In genomic region chr18:44904768-44905167, GRCh38 we compare ENCODE assay signal across 36 cellular contexts.
"Had no signal": no experiment of that assay in that cellular context is flagged by ENCODE, and none has a peak within 500 bp of the region (broad histone marks: within the 10 kb centered on the region; RNA-seq: fewer than 3 reads in every experiment).

No MANE protein-coding gene starts in this region.

- H3K36me3 ChIP-seq: adrenal gland, MG63, WERI-Rb-1 had no signal

- H2AFZ ChIP-seq: PC-9 had no signal

- H3K27ac Mint-ChIP-seq: activated CD4-positive, alpha-beta T cell treated with anti-CD3 and anti-CD28 coated beads, Interleukin-2, amount 10 ng/mL, durations not matched to agents 7 days and 5 days; activated CD8-positive, alpha-beta memory T cell treated with anti-CD3 and anti-CD28 coated beads, Interleukin-2, amount 10 ng/mL, durations not matched to agents 7 days and 5 days; activated naive CD8-positive, alpha-beta T cell treated with anti-CD3 and anti-CD28 coated beads for 36 hours; activated T-helper 17 cell treated with anti-CD3 and anti-CD28 coated beads, Interleukin-2, amount 50 U/mL, for 72 hours; brain had no signal

- H3K27ac ChIP-seq: adrenal gland, PC-9, RWPE1, WERI-Rb-1 had no signal

- H3K27me3 Mint-ChIP-seq: brain had no signal

- H3K9me3 Mint-ChIP-seq: activated CD4-positive, alpha-beta T cell treated with anti-CD3 and anti-CD28 coated beads, Interleukin-2, amount 10 ng/mL, durations not matched to agents 7 days and 5 days; activated T-helper 17 cell treated with anti-CD3 and anti-CD28 coated beads, Interleukin-2, amount 50 U/mL, for 72 hours had no signal

- H3K4me3 Mint-ChIP-seq: activated CD4-positive, alpha-beta T cell treated with anti-CD3 and anti-CD28 coated beads, Interleukin-2, amount 10 ng/mL, durations not matched to agents 7 days and 5 days; activated CD8-positive, alpha-beta memory T cell treated with anti-CD3 and anti-CD28 coated beads, Interleukin-2, amount 10 ng/mL, durations not matched to agents 7 days and 5 days; activated naive CD8-positive, alpha-beta T cell treated with anti-CD3 and anti-CD28 coated beads for 36 hours; activated T-helper 17 cell treated with anti-CD3 and anti-CD28 coated beads, Interleukin-2, amount 50 U/mL, for 72 hours; brain had no signal

- H3K4me2 ChIP-seq: PC-9 had no signal

- ATAC-seq: activated CD8-positive, alpha-beta memory T cell treated with anti-CD3 and anti-CD28 coated beads, Interleukin-2, amount 10 ng/mL, durations not matched to agents 7 days and 5 days; activated T-helper 17 cell treated with anti-CD3 and anti-CD28 coated beads, Interleukin-2, amount 50 U/mL, for 72 hours; Right ventricle myocardium inferior; SK-N-SH treated with all-trans-retinoic acid at 6 μM for 48 hours had no signal

- H3K36me3 Mint-ChIP-seq: activated naive CD8-positive, alpha-beta T cell treated with anti-CD3 and anti-CD28 coated beads for 36 hours had no signal

- H3K4me3 ChIP-seq: adrenal gland, MG63, PC-9 had no signal

- H3K4me1 ChIP-seq: adrenal gland had no signal

- H3K27me3 ChIP-seq: adrenal gland, MG63 had no signal

- DNase-seq: activated CD4-positive, alpha-beta T cell treated with anti-CD3 and anti-CD28 coated beads, Interleukin-2, amount 10 ng/mL, durations not matched to agents 7 days and 5 days; activated CD4-positive, alpha-beta T cell treated with anti-CD3 and anti-CD28 coated beads, Interleukin-2, amount 50 U/mL, for 48 hours; activated CD8-positive, alpha-beta memory T cell treated with anti-CD3 and anti-CD28 coated beads for 24 hours; activated CD8-positive, alpha-beta memory T cell treated with anti-CD3 and anti-CD28 coated beads, Interleukin-2, amount 10 ng/mL, durations not matched to agents 7 days and 5 days; activated CD8-positive, alpha-beta memory T cell treated with anti-CD3 and anti-CD28 coated beads, Interleukin-2, amount 50 U/mL, for 48 hours; activated effector memory CD4-positive, alpha-beta T cell treated with anti-CD3 and anti-CD28 coated beads, Interleukin-2, amount 50 U/mL, for 16 hours; activated naive CD4-positive, alpha-beta T cell; activated naive CD4-positive, alpha-beta T cell treated with anti-CD3 and anti-CD28 coated beads, Interleukin-2, amount 50 U/mL, for 16 hours; activated naive CD8-positive, alpha-beta T cell treated with anti-CD3 and anti-CD28 coated beads for 36 hours; activated T-cell treated with anti-CD3 and anti-CD28 coated beads, Interleukin-2, amount 50 U/mL, for 48 hours; adrenal gland; caudate nucleus; cerebellar nuclear complex; Kasumi-1; KBM-7; MG63; MV-4-11; NCI-H1092; NCI-H1436 treated with DMSO at 0.1 percent for 48 hours; NCI-H187; NCI-H2029 treated with DMSO at 0.1 percent for 48 hours; NCI-H2107; NCI-H2171; NCI-H510A; NCI-H526; NCI-H748 treated with DMSO at 0.1 percent for 48 hours; PC-9; SIG-M5; T-helper 1 cell; T-helper 9 cell; WERI-Rb-1 had no signal
